ENCODE assay signal across 8 cellular contexts in genomic region chr1:156493154-156493631, GRCh38. TPM values are rescaled to one million over a fixed set of nuclear protein-coding genes. Genes with fewer than 3 reads are reported as not detected.
DNase-seq lines count a peak whose midpoint lies in the region; ATAC-seq and TF ChIP-seq lines count a peak whose summit lies in the region.

No MANE protein-coding gene starts in this region.

- H3K36me3 ChIP-seq in hepatocyte (replicated peaks; ENCODE audit: insufficient read depth, low read depth): no peaks in the 10 kb centered on the region

- H2AFZ ChIP-seq in hepatocyte: no peak overlapping the region

- TF ChIP-seq CTCF in chondrocyte (IDR thresholded peaks at IDR 0.05) (no peak), hepatocyte (IDR thresholded peaks at IDR 0.05; ENCODE audit: poor library complexity) (no peak)

- H3K27ac ChIP-seq in hepatocyte: no peak overlapping the region

- H3K9me2 ChIP-seq in hepatocyte (replicated peaks; ENCODE audit: insufficient read depth): no peaks in the 10 kb centered on the region

- H4K20me1 ChIP-seq in hepatocyte (ENCODE audit: insufficient read depth, poor library complexity, severe bottlenecking): peaks cover 100% of the 10 kb centered on the region

- DNase-seq in DMS79 (lab: John Stamatoyannopoulos, UW) (peak; percentile 72), NCI-H2171 (lab: John Stamatoyannopoulos, UW) (peak; percentile 49), chondrocyte (ENCODE audit: low spot score) (no peak), occipital lobe (lab: John Stamatoyannopoulos, UW) (peak; percentile 51), hepatocyte (ENCODE audit: low spot score) (no peak), retina (no peak)
- no peak for DNase-seq in stimulated activated CD4-positive, alpha-beta T cell treated with anti-CD3 and anti-CD28 coated beads, Interleukin-2, amount 100 ng/mL, for 24 hours

- H3K4me2 ChIP-seq in hepatocyte: no peak overlapping the region

- 70% methylated on average over 11 of the region's 11 CpGs for WGBS in hepatocyte (ENCODE audit: low lambda C conversion rate, missing lambda C conversion rate)

- H3K27me3 ChIP-seq in hepatocyte: no peaks in the 10 kb centered on the region

- no peak overlapping the region for H3K4me3 ChIP-seq in hepatocyte

- ATAC-seq in HG03521 (IDR thresholded peaks at IDR 0.05; ENCODE audit: unreplicated experiment): no peak

- H3K27ac Mint-ChIP-seq in chondrocyte (ENCODE audit: unreplicated experiment): peak overlapping the region; percentile 77

- peaks cover 58% of the 10 kb centered on the region for H3K4me1 ChIP-seq in hepatocyte (ENCODE audit: insufficient read depth)

- H3K79me2 ChIP-seq in hepatocyte: peaks cover 100% of the 10 kb centered on the region

- H3K9me3 ChIP-seq in hepatocyte (ENCODE audit: low read depth): no peaks in the 10 kb centered on the region

- H3K4me1 Mint-ChIP-seq in chondrocyte (ENCODE audit: low read depth): peaks cover 98% of the 10 kb centered on the region

- no peaks in the 10 kb centered on the region for H3K9me3 Mint-ChIP-seq in chondrocyte (ENCODE audit: low read depth)

- H3K36me3 Mint-ChIP-seq in chondrocyte (ENCODE audit: low read depth): peaks cover 1% of the 10 kb centered on the region

- H3K27me3 Mint-ChIP-seq in chondrocyte (ENCODE audit: low read depth): no peaks in the 10 kb centered on the region

- no peak overlapping the region for H3K4me3 Mint-ChIP-seq in chondrocyte (ENCODE audit: unreplicated experiment)

RNA-seq across cellular contexts. Expression of gene MEF2D, which starts 7.4 kb away (rescaled TPM):
- 42.3 to 64.7 TPM (median 62.0 TPM) in 3 replicates for total RNA-seq in chondrocyte
- 3.7 TPM for total RNA-seq in occipital lobe
- total RNA-seq in hepatocyte: 9.6 and 20.1 TPM in 2 replicates
- polyA plus RNA-seq in hepatocyte: 25.1 and 30.8 TPM in 2 replicates

Comparison
In these comparisons a context has a peak if more than half of its experiments do, and no peak if none do; other contexts are left out.
1. DNase-seq: peak in DMS79 (single experiment), NCI-H2171 (single experiment) and occipital lobe (single experiment); none in chondrocyte (single experiment), hepatocyte (single experiment), stimulated activated CD4-positive, alpha-beta T cell treated with anti-CD3 and anti-CD28 coated beads, Interleukin-2, amount 100 ng/mL, for 24 hours (0 of 2) and retina (single experiment).